Comparison of ENCODE assay signal across 23 cellular contexts in genomic region chr10:111973306-111973705, GRCh38.
"Had no signal": no experiment of that assay in that cellular context is flagged by ENCODE, and none has a peak within 500 bp of the region (broad histone marks: within the 10 kb centered on the region; RNA-seq: fewer than 3 reads in every experiment).

No MANE protein-coding gene starts in this region.

- H3K36me3 ChIP-seq: ascending aorta, left lung, tibial artery, uterus had no signal

- H3K4me1 ChIP-seq: ascending aorta, left lung, parathyroid adenoma, tibial artery, uterus had no signal

- H3K27me3 ChIP-seq: ascending aorta, left lung, tibial artery, uterus had no signal

- H3K36me3 Mint-ChIP-seq: activated CD8-positive, alpha-beta memory T cell treated with anti-CD3 and anti-CD28 coated beads, Interleukin-2, amount 10 ng/mL, durations not matched to agents 7 days and 5 days; mesothelial cell of epicardium had no signal

- FAIRE-seq: kidney had no signal

- H3K4me3 Mint-ChIP-seq: activated B cell treated with CpG ODN at 0.5 μM for 24 hours; activated CD4-positive, alpha-beta memory T cell treated with anti-CD3 and anti-CD28 coated beads, Interleukin-2, amount 10 ng/mL, durations not matched to agents 7 days and 5 days; activated CD8-positive, alpha-beta memory T cell treated with anti-CD3 and anti-CD28 coated beads, Interleukin-2, amount 10 ng/mL, durations not matched to agents 7 days and 5 days; activated naive CD4-positive, alpha-beta T cell treated with anti-CD3 and anti-CD28 coated beads for 36 hours; mesothelial cell of epicardium; nephron had no signal

- H3K9me3 Mint-ChIP-seq: activated B cell treated with CpG ODN at 0.5 μM for 24 hours; activated CD4-positive, alpha-beta memory T cell treated with anti-CD3 and anti-CD28 coated beads, Interleukin-2, amount 10 ng/mL, durations not matched to agents 7 days and 5 days; activated naive CD4-positive, alpha-beta T cell treated with anti-CD3 and anti-CD28 coated beads for 36 hours; mesothelial cell of epicardium; nephron had no signal

- H3K27me3 Mint-ChIP-seq: activated B cell treated with CpG ODN at 0.5 μM for 24 hours; activated CD4-positive, alpha-beta memory T cell treated with anti-CD3 and anti-CD28 coated beads, Interleukin-2, amount 10 ng/mL, durations not matched to agents 7 days and 5 days; activated CD8-positive, alpha-beta memory T cell treated with anti-CD3 and anti-CD28 coated beads, Interleukin-2, amount 10 ng/mL, durations not matched to agents 7 days and 5 days had no signal

- H3K4me1 Mint-ChIP-seq: activated B cell treated with CpG ODN at 0.5 μM for 24 hours; activated CD4-positive, alpha-beta memory T cell treated with anti-CD3 and anti-CD28 coated beads, Interleukin-2, amount 10 ng/mL, durations not matched to agents 7 days and 5 days; activated CD8-positive, alpha-beta memory T cell treated with anti-CD3 and anti-CD28 coated beads, Interleukin-2, amount 10 ng/mL, durations not matched to agents 7 days and 5 days; mesothelial cell of epicardium; nephron had no signal

- H3K9ac ChIP-seq: parathyroid adenoma had no signal

- H2AFZ ChIP-seq: parathyroid adenoma had no signal

- H3K79me2 ChIP-seq: parathyroid adenoma had no signal

- H3K9me3 ChIP-seq: ascending aorta, left lung, tibial artery, uterus had no signal

- DNase-seq: activated B cell treated with CpG ODN at 0.5 μM for 24 hours; activated CD4-positive, alpha-beta memory T cell treated with anti-CD3 and anti-CD28 coated beads, Interleukin-2, amount 10 ng/mL, durations not matched to agents 7 days and 5 days; activated CD4-positive, alpha-beta T cell treated with anti-CD3 and anti-CD28 coated beads for 48 hours; activated CD8-positive, alpha-beta memory T cell treated with anti-CD3 and anti-CD28 coated beads, Interleukin-2, amount 10 ng/mL, durations not matched to agents 7 days and 5 days; activated naive CD4-positive, alpha-beta T cell treated with anti-CD3 and anti-CD28 coated beads for 36 hours; cerebellar nuclear complex; cortex of kidney; head of caudate nucleus; kidney; left lung; stimulated activated CD4-positive, alpha-beta T cell treated with anti-CD3 and anti-CD28 coated beads, Interleukin-1b, Interleukin-23, amount 100 ng/mL, for 48 hours; stimulated activated CD8-positive, alpha-beta memory T cell treated with anti-CD3 and anti-CD28 coated beads, Interleukin-4, amount 100 ng/mL, for 48 hours; stimulated activated naive CD4-positive, alpha-beta T cell; substantia nigra; T-helper 1 cell; T-helper 9 cell; tibial artery; uterus had no signal

- H3K27ac Mint-ChIP-seq: activated B cell treated with CpG ODN at 0.5 μM for 24 hours; activated CD4-positive, alpha-beta memory T cell treated with anti-CD3 and anti-CD28 coated beads, Interleukin-2, amount 10 ng/mL, durations not matched to agents 7 days and 5 days; activated CD8-positive, alpha-beta memory T cell treated with anti-CD3 and anti-CD28 coated beads, Interleukin-2, amount 10 ng/mL, durations not matched to agents 7 days and 5 days; activated naive CD4-positive, alpha-beta T cell treated with anti-CD3 and anti-CD28 coated beads for 36 hours; mesothelial cell of epicardium; nephron had no signal

- H3K27ac ChIP-seq: ascending aorta, left lung, parathyroid adenoma, tibial artery, uterus had no signal

- H3K4me3 ChIP-seq: ascending aorta, left lung, tibial artery, uterus had no signal

- ATAC-seq: activated CD8-positive, alpha-beta memory T cell treated with anti-CD3 and anti-CD28 coated beads, Interleukin-2, amount 10 ng/mL, durations not matched to agents 7 days and 5 days; esophagus mucosa; left lung had no signal
